9 cellular contexts compared by ENCODE assay signal in genomic region chr18:58671941-58672565, GRCh38. TPM values are rescaled to one million over a fixed set of nuclear protein-coding genes. Genes with fewer than 3 reads are reported as not detected.
DNase-seq lines count a peak whose midpoint lies in the region; ATAC-seq and TF ChIP-seq lines count a peak whose summit lies in the region.
"Had no signal": no experiment of that assay in that cellular context is flagged by ENCODE, and none has a peak within 500 bp of the region (broad histone marks: within the 10 kb centered on the region; RNA-seq: fewer than 3 reads in every experiment).

No MANE protein-coding gene starts in this region.

- H3K27me3 ChIP-seq in NT2/D1 (ENCODE audit: insufficient read depth, insufficient read length) (no peaks in the 10 kb centered on the region), lower lobe of right lung (ENCODE audit: low read depth) (no peaks in the 10 kb centered on the region), tibial artery (peaks cover 0 to 2% of the 10 kb centered on the region in 2 donors)

- peak overlapping the region; percentile 96 for H3K27ac ChIP-seq in lower lobe of right lung
- peak overlapping the region; percentile 75 to 87 for H3K27ac ChIP-seq in tibial artery

- DNase-seq in NCI-H146 treated with DMSO at 0.1 percent for 48 hours (lab: John Stamatoyannopoulos, UW; ENCODE audit: unreplicated experiment) (peak; percentile 66), NCI-H146 (lab: John Stamatoyannopoulos, UW) (no peak), NT2/D1 (ENCODE audit: low read depth, low spot score) (peak; percentile 8), cortex of kidney (lab: John Stamatoyannopoulos, UW) (peak; percentile 5), lower lobe of right lung (peak; percentile 67), tibial artery (no peak)
- DNase-seq in effector CD8-positive, alpha-beta T cell (lab: John Stamatoyannopoulos, UW) = no peak

- TF ChIP-seq CTCF in lower lobe of right lung (IDR thresholded peaks at IDR 0.05) (no peak), tibial artery (IDR thresholded peaks at IDR 0.05) (no peak)

- H3K36me3 ChIP-seq in NT2/D1 (ENCODE audit: insufficient read depth, insufficient read length, low read length) (peaks cover 22% of the 10 kb centered on the region), lower lobe of right lung (no peaks in the 10 kb centered on the region), tibial artery (no peaks in the 10 kb centered on the region)

- no peaks in the 10 kb centered on the region for H3K9me3 ChIP-seq in NT2/D1 (ENCODE audit: insufficient read depth, low read length)
- H3K9me3 ChIP-seq in lower lobe of right lung = no peaks in the 10 kb centered on the region
- no peaks in the 10 kb centered on the region for H3K9me3 ChIP-seq in tibial artery

- intact Hi-C loops in lower lobe of right lung (cut with DNase I) (no loop called here), tibial artery (cut with DNase I; ENCODE audit: low total_unique reads) (loop anchor here (10.0 kb wide), 1 partner anchor 93 kb away; no protein-coding TSS in a partner anchor)

- ATAC-seq in HG02571 (IDR thresholded peaks at IDR 0.05; ENCODE audit: unreplicated experiment) (peak; percentile 20), lower lobe of right lung (peak; percentile 40 to 41)

- peak overlapping the region; percentile 81 for H3K9ac ChIP-seq in NT2/D1 (ENCODE audit: insufficient read length, low read depth)

- H3K4me1 ChIP-seq in NT2/D1 (ENCODE audit: insufficient read depth, insufficient read length) (no peaks in the 10 kb centered on the region), lower lobe of right lung (peaks cover 25% of the 10 kb centered on the region), tibial artery (peaks cover 0 to 21% (median 4%) of the 10 kb centered on the region in 4 donors)

- H3K4me3 ChIP-seq in NT2/D1 (ENCODE audit: insufficient read length, low read depth) = peak overlapping the region; percentile 75
- H3K4me3 ChIP-seq in lower lobe of right lung = peak overlapping the region; percentile 70
- H3K4me3 ChIP-seq in tibial artery = peak overlapping the region; percentile 75 to 78

RNA-seq across cellular contexts. Expression of gene MALT1, which starts 0.8 kb away (rescaled TPM):
- total RNA-seq in lower lobe of right lung = 23.1 TPM

RNA-seq across cellular contexts. Expression of gene ALPK2, which starts 43.2 kb away (rescaled TPM):
- total RNA-seq in lower lobe of right lung = not detected
- total RNA-seq: dermis microvascular lymphatic vessel endothelial cell had no signal

Comparison
In these comparisons a context has a peak if more than half of its experiments do, and no peak if none do; other contexts are left out.
1. DNase-seq: peak in NCI-H146 treated with DMSO at 0.1 percent for 48 hours (single experiment), NT2/D1 (single experiment), cortex of kidney (single experiment) and lower lobe of right lung (single experiment); none in NCI-H146 (single experiment), tibial artery (0 of 2) and effector CD8-positive, alpha-beta T cell (single experiment).
2. Peak in every context shown above with its lines, with median percentiles within 50 percentile points of each other: H3K4me3 ChIP-seq.